ENCODE assay signal across 15 cellular contexts in the genomic region with DNA sequence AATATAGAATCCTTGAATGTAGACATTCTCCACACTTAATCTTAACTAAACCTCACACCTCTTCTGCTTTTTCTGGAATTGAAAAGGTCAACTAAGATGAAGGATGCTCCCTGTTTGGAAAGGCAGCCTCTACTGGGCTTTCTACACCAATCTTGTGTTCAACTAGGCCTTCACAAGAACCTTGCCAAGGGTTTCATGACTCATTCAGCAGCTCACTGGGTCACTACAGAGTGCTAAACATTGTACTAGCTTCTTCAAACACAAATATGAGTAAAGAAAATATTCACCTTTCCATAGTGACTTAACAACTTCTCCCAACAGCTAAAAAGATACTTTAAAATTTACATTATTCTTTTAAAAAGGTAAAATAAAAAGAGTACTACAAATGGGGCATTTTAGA.
"Had no signal": no experiment of that assay in that cellular context is flagged by ENCODE, and none has a peak within 500 bp of the region (broad histone marks: within the 10 kb centered on the region; RNA-seq: fewer than 3 reads in every experiment).

No MANE protein-coding gene starts in this region.

- H3K9me3 ChIP-seq: mucosa of descending colon, neutrophil, right atrium auricular region, transverse colon had no signal

- H3K4me2 ChIP-seq: smooth muscle cell had no signal

- H3K36me3 ChIP-seq: neutrophil, right atrium auricular region, transverse colon had no signal

- ATAC-seq: activated T-cell treated with anti-CD3 and anti-CD28 coated beads, Interleukin-2, amount 50 U/mL, for 4 hours; left colon; mucosa of descending colon; naive thymus-derived CD8-positive, alpha-beta T cell; stimulated activated naive B cell treated with anti-CD40 and anti-IgM and Interleukin-4, amounts not matched to agents 10 μg/mL and 1 μg/mL and 100 μg/mL, for 72 hours had no signal

- H3K4me3 ChIP-seq: mucosa of descending colon, right atrium auricular region, smooth muscle cell, transverse colon had no signal

- DNase-seq: activated CD4-positive, alpha-beta memory T cell treated with anti-CD3 and anti-CD28 coated beads for 36 hours; activated CD4-positive, alpha-beta T cell treated with anti-CD3 and anti-CD28 coated beads for 1 hour; activated effector memory CD4-positive, alpha-beta T cell treated with anti-CD3 and anti-CD28 coated beads, Interleukin-2, amount 50 U/mL, for 16 hours; activated T-cell treated with anti-CD3 and anti-CD28 coated beads, Interleukin-2, amount 50 U/mL, for 4 hours; amygdala; left colon; mucosa of descending colon; naive thymus-derived CD8-positive, alpha-beta T cell; stimulated activated CD4-positive, alpha-beta T cell treated with anti-CD3 and anti-CD28 coated beads, Interleukin-2, amount 100 ng/mL, for 24 hours; stimulated activated naive B cell treated with anti-CD40 and anti-IgM and Interleukin-4, amounts not matched to agents 10 μg/mL and 1 μg/mL and 100 μg/mL, for 72 hours; substantia nigra; transverse colon had no signal

- H3K27ac ChIP-seq: neutrophil, right atrium auricular region, transverse colon had no signal

- H3K27me3 ChIP-seq: neutrophil, right atrium auricular region, transverse colon had no signal

- H3K4me1 ChIP-seq: right atrium auricular region, transverse colon had no signal
